Comparison of ENCODE assay signal across 17 cellular contexts in genomic region chr10:78744521-78745090, GRCh38.
DNase-seq lines count a peak whose midpoint lies in the region; ATAC-seq and TF ChIP-seq lines count a peak whose summit lies in the region.
"Had no signal": no experiment of that assay in that cellular context is flagged by ENCODE, and none has a peak within 500 bp of the region (broad histone marks: within the 10 kb centered on the region; RNA-seq: fewer than 3 reads in every experiment).

No MANE protein-coding gene starts in this region.

- no peaks in the 10 kb centered on the region for H3K36me3 Mint-ChIP-seq in nephron progenitor cell (ENCODE audit: low read depth)
- H3K36me3 Mint-ChIP-seq: CD4-positive, alpha-beta memory T cell had no signal

- H3K4me1 Mint-ChIP-seq in nephron progenitor cell = peaks cover 82% of the 10 kb centered on the region

- H3K36me3 ChIP-seq in right atrium auricular region = no peaks in the 10 kb centered on the region
- no peaks in the 10 kb centered on the region for H3K36me3 ChIP-seq in upper lobe of right lung
- H3K36me3 ChIP-seq: WERI-Rb-1 had no signal

- ATAC-seq in upper lobe of right lung (peak; percentile 62), HG02678 (IDR thresholded peaks at IDR 0.05; ENCODE audit: unreplicated experiment) (no peak), GM18867 (IDR thresholded peaks at IDR 0.05; ENCODE audit: unreplicated experiment) (no peak)
- ATAC-seq: activated CD8-positive, alpha-beta T cell treated with anti-CD3 and anti-CD28 coated beads, Interleukin-2, amount 10 ng/mL, durations not matched to agents 7 days and 5 days; Panc1 had no signal

- H3K9me3 ChIP-seq in right atrium auricular region (no peaks in the 10 kb centered on the region), upper lobe of right lung (no peaks in the 10 kb centered on the region)

- H3K27ac ChIP-seq in right atrium auricular region = peak overlapping the region; percentile 22 to 67
- H3K27ac ChIP-seq in upper lobe of right lung = peak overlapping the region; percentile 3
- H3K27ac ChIP-seq: parathyroid adenoma, WERI-Rb-1 had no signal

- intact Hi-C loops in upper lobe of right lung (cut with DNase I) = no loop called here

- TF ChIP-seq CTCF in right atrium auricular region (IDR thresholded peaks at IDR 0.05) (no peak), nephron progenitor cell (IDR thresholded peaks at IDR 0.05) (no peak), upper lobe of right lung (IDR thresholded peaks at IDR 0.05) (no peak)

- H3K27me3 ChIP-seq in right atrium auricular region (no peaks in the 10 kb centered on the region), upper lobe of right lung (no peaks in the 10 kb centered on the region)

- peak overlapping the region; percentile 31 for H3K27ac Mint-ChIP-seq in nephron progenitor cell
- H3K27ac Mint-ChIP-seq: activated CD8-positive, alpha-beta T cell treated with anti-CD3 and anti-CD28 coated beads, Interleukin-2, amount 10 ng/mL, durations not matched to agents 7 days and 5 days; activated T-helper 1 cell treated with anti-CD3 and anti-CD28 coated beads, Interleukin-12 subunit alpha, Interleukin-12 subunit beta, Interleukin-2, Interleukin-4 antibody, amounts not matched to agents 30 ng/mL and 10 ng/mL and 1 ng/mL, durations not matched to agents 14 hours and 24 hours and 36 hours had no signal

- H3K4me3 ChIP-seq in right atrium auricular region (no peak overlapping the region), upper lobe of right lung (no peak overlapping the region)

- H3K27me3 Mint-ChIP-seq in nephron progenitor cell (ENCODE audit: low read depth, poor library complexity) = peaks cover 22% of the 10 kb centered on the region

- no peak overlapping the region for H3K4me3 Mint-ChIP-seq in nephron progenitor cell
- H3K4me3 Mint-ChIP-seq: activated CD8-positive, alpha-beta T cell treated with anti-CD3 and anti-CD28 coated beads, Interleukin-2, amount 10 ng/mL, durations not matched to agents 7 days and 5 days; activated T-helper 1 cell treated with anti-CD3 and anti-CD28 coated beads, Interleukin-12 subunit alpha, Interleukin-12 subunit beta, Interleukin-2, Interleukin-4 antibody, amounts not matched to agents 30 ng/mL and 10 ng/mL and 1 ng/mL, durations not matched to agents 14 hours and 24 hours and 36 hours; CD4-positive, alpha-beta memory T cell had no signal

- DNase-seq in SK-N-DZ (ENCODE audit: low spot score) (peak; percentile 49), right atrium auricular region (ENCODE audit: low spot score) (no peak), nephron progenitor cell (no peak), upper lobe of right lung (no peak), DMS79 treated with DMSO at 0.1 percent for 48 hours (lab: John Stamatoyannopoulos, UW) (no peak)
- DNase-seq: activated CD8-positive, alpha-beta T cell treated with anti-CD3 and anti-CD28 coated beads, Interleukin-2, amount 10 ng/mL, durations not matched to agents 7 days and 5 days; CD4-positive, alpha-beta memory T cell; NCI-H2029 treated with DMSO at 0.1 percent for 48 hours; NCI-H524 treated with DMSO at 0.1 percent for 48 hours; stimulated activated CD4-positive, alpha-beta T cell treated with anti-CD3 and anti-CD28 coated beads, Interleukin-15, amount 100 ng/mL, for 24 hours; substantia nigra; WERI-Rb-1 had no signal

- H3K4me1 ChIP-seq in right atrium auricular region (peaks cover 0 to 61% of the 10 kb centered on the region in 2 donors), upper lobe of right lung (peaks cover 19% of the 10 kb centered on the region)
- H3K4me1 ChIP-seq: parathyroid adenoma had no signal

- H3K9me3 Mint-ChIP-seq in nephron progenitor cell = no peaks in the 10 kb centered on the region
- H3K9me3 Mint-ChIP-seq: activated T-helper 1 cell treated with anti-CD3 and anti-CD28 coated beads, Interleukin-12 subunit alpha, Interleukin-12 subunit beta, Interleukin-2, Interleukin-4 antibody, amounts not matched to agents 30 ng/mL and 10 ng/mL and 1 ng/mL, durations not matched to agents 14 hours and 24 hours and 36 hours; CD4-positive, alpha-beta memory T cell had no signal
